In the genomic region with DNA sequence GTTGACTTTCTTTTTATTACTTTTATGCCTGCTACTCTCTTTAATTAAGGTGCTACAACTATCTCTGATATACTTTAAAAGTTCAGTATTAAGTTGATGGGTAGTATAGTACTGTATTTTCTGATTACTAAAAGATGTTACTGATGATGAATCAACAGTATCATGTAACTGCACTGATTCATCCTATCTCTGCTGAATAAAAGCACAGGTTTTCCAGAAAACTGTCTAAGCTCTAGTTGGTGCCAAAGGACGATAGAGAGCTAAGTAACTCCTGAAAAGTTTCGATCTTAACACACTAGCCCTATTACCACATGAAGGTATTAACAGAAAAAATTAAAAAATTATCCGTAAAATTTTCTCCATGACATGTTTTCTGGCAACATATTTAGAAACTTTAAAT, we compare ENCODE assay signal across 1 cellular context.
TF ChIP-seq lines count a peak whose summit lies in the region.

No MANE protein-coding gene starts in this region.

TF ChIP-seq in HEK293, 187 proteins besides CTCF, POLR2A, EP300 and RAD21 (continued from another document):
- TF ChIP-seq, protein P1, sequence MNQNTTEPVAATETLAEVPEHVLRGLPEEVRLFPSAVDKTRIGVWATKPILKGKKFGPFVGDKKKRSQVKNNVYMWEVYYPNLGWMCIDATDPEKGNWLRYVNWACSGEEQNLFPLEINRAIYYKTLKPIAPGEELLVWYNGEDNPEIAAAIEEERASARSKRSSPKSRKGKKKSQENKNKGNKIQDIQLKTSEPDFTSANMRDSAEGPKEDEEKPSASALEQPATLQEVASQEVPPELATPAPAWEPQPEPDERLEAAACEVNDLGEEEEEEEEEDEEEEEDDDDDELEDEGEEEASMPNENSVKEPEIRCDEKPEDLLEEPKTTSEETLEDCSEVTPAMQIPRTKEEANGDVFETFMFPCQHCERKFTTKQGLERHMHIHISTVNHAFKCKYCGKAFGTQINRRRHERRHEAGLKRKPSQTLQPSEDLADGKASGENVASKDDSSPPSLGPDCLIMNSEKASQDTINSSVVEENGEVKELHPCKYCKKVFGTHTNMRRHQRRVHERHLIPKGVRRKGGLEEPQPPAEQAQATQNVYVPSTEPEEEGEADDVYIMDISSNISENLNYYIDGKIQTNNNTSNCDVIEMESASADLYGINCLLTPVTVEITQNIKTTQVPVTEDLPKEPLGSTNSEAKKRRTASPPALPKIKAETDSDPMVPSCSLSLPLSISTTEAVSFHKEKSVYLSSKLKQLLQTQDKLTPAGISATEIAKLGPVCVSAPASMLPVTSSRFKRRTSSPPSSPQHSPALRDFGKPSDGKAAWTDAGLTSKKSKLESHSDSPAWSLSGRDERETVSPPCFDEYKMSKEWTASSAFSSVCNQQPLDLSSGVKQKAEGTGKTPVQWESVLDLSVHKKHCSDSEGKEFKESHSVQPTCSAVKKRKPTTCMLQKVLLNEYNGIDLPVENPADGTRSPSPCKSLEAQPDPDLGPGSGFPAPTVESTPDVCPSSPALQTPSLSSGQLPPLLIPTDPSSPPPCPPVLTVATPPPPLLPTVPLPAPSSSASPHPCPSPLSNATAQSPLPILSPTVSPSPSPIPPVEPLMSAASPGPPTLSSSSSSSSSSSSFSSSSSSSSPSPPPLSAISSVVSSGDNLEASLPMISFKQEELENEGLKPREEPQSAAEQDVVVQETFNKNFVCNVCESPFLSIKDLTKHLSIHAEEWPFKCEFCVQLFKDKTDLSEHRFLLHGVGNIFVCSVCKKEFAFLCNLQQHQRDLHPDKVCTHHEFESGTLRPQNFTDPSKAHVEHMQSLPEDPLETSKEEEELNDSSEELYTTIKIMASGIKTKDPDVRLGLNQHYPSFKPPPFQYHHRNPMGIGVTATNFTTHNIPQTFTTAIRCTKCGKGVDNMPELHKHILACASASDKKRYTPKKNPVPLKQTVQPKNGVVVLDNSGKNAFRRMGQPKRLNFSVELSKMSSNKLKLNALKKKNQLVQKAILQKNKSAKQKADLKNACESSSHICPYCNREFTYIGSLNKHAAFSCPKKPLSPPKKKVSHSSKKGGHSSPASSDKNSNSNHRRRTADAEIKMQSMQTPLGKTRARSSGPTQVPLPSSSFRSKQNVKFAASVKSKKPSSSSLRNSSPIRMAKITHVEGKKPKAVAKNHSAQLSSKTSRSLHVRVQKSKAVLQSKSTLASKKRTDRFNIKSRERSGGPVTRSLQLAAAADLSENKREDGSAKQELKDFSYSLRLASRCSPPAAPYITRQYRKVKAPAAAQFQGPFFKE (tag by site-specific recombination; IDR thresholded peaks at IDR 0.05; ENCODE audit: borderline replicate concordance), result no peak
- TF ChIP-seq OVOL3 (tag by site-specific recombination; IDR thresholded peaks at IDR 0.05) (no peak), ZNF24 (tag by site-specific recombination; IDR thresholded peaks at IDR 0.05) (no peak), ZNF175 (tag by site-specific recombination; IDR thresholded peaks at IDR 0.05) (no peak), SCRT1 (tag by site-specific recombination; IDR thresholded peaks at IDR 0.05; ENCODE audit: borderline replicate concordance) (no peak), GLIS1 (tag by site-specific recombination; IDR thresholded peaks at IDR 0.05) (no peak), ZNF202 (tag by site-specific recombination; IDR thresholded peaks at IDR 0.05; ENCODE audit: borderline replicate concordance) (no peak), ZNF596 (tag by site-specific recombination; IDR thresholded peaks at IDR 0.05) (no peak), ZNF837 (tag by site-specific recombination; IDR thresholded peaks at IDR 0.05) (no peak), ZNF112 (tag by site-specific recombination; IDR thresholded peaks at IDR 0.05) (no peak), BCL11A (tag by site-specific recombination; IDR thresholded peaks at IDR 0.05; ENCODE audit: low read depth) (no peak), ZNF473 (tag by site-specific recombination; IDR thresholded peaks at IDR 0.05) (no peak), ZNF133 (tag by site-specific recombination; IDR thresholded peaks at IDR 0.05) (no peak), ZNF19 (tag by site-specific recombination; IDR thresholded peaks at IDR 0.05; ENCODE audit: low read depth) (no peak), ZNF510 (tag by site-specific recombination; IDR thresholded peaks at IDR 0.05; ENCODE audit: insufficient replicate concordance) (no peak)
